8 cellular contexts compared by ENCODE assay signal in genomic region chr6:27873101-27874030, GRCh38. TPM values are rescaled to one million over a fixed set of nuclear protein-coding genes. Genes with fewer than 3 reads are reported as not detected.
A peak's percentile ranks its signal among the peaks of the same experiment; 100 is the strongest.
DNase-seq lines count a peak whose midpoint lies in the region; ATAC-seq, FAIRE-seq and TF ChIP-seq lines count a peak whose summit lies in the region.

No MANE protein-coding gene starts in this region.

- H3K4me1 ChIP-seq in H9 (ENCODE audit: insufficient read depth, low read length) (peaks cover under 1% of the 10 kb centered on the region; the same call in 1 of the 2 replicates), endothelial cell of umbilical vein (ENCODE audit: control insufficient read depth, extremely low read depth, insufficient read depth, low read length) (peaks cover 10% of the 10 kb centered on the region), muscle layer of duodenum (ENCODE audit: control insufficient read depth in 1 of 2, insufficient read depth in 2 of 2, low read length in 2 of 2) (peaks cover 0 to 17% of the 10 kb centered on the region in 2 donors), testis (peaks cover 9% of the 10 kb centered on the region)

- dilution Hi-C loops in endothelial cell of umbilical vein (cut with MboI; ENCODE audit: extremely low pct_ligation_motif_present, low sequenced_read_pairs) = no loop called here

- H3K27me3 ChIP-seq in H9 (ENCODE audit: insufficient read depth, low read length) (no peaks in the 10 kb centered on the region), endothelial cell of umbilical vein (ENCODE audit: control insufficient read depth in 2 of 2, insufficient read depth in 2 of 2, low read length in 2 of 2) (no peaks in the 10 kb centered on the region), muscle layer of duodenum (ENCODE audit: low read depth, low read length) (peaks cover 8% of the 10 kb centered on the region), testis (no peaks in the 10 kb centered on the region)

- peak overlapping the region; percentile 98 for H3K18ac ChIP-seq in H9 (ENCODE audit: insufficient read length, low read depth, low read length)

- no peak overlapping the region for H2AK5ac ChIP-seq in H9 (ENCODE audit: insufficient read length, low read length)

- POLR2A ChIA-PET in activated CD8-positive, alpha-beta T cell treated with anti-CD3 and anti-CD28 coated beads, Interleukin-2, amount 10 ng/mL, durations not matched to agents 7 days and 5 days (lab: Charles Lee) = interaction anchor here (0.6 to 18.5 kb wide), 33 partner anchors 9 to 1846 kb away, joined by 3 to 2805 read pairs (median 22); partner anchors contain the start of gene ZKSCAN3
- POLR2A ChIA-PET in endothelial cell of umbilical vein (lab: Charles Lee) = interaction anchor here (0.5 to 6.7 kb wide), 9 partner anchors 16 to 348 kb away, joined by 3 to 130 read pairs (median 13); a partner anchor contains a TSS

- ATAC-seq in activated CD8-positive, alpha-beta T cell treated with anti-CD3 and anti-CD28 coated beads, Interleukin-2, amount 10 ng/mL, durations not matched to agents 7 days and 5 days = peak; percentile 57

- H3K4me1 Mint-ChIP-seq in H9 = peaks cover 33 to 34% of the 10 kb centered on the region in 2 experiments
- peaks cover 55% of the 10 kb centered on the region for H3K4me1 Mint-ChIP-seq in activated CD8-positive, alpha-beta T cell treated with anti-CD3 and anti-CD28 coated beads, Interleukin-2, amount 10 ng/mL, durations not matched to agents 7 days and 5 days (ENCODE audit: low read depth)

- no peak overlapping the region for H2BK15ac ChIP-seq in H9 (ENCODE audit: low read depth, low read length)

- H3K27me3 Mint-ChIP-seq in H9 (ENCODE audit: low read depth) = peaks cover 2% of the 10 kb centered on the region; the same call in 1 of the 2 replicates
- H3K27me3 Mint-ChIP-seq in activated CD8-positive, alpha-beta T cell treated with anti-CD3 and anti-CD28 coated beads, Interleukin-2, amount 10 ng/mL, durations not matched to agents 7 days and 5 days (ENCODE audit: low read depth) = no peaks in the 10 kb centered on the region

- H3K36me3 Mint-ChIP-seq in H9 (ENCODE audit: insufficient read depth in 1 of 3, low read depth in 3 of 3) = peaks cover 0 to 2% (median 0%) of the 10 kb centered on the region in 3 experiments; a peak in 1 of 7 replicates
- H3K36me3 Mint-ChIP-seq in activated CD8-positive, alpha-beta T cell treated with anti-CD3 and anti-CD28 coated beads, Interleukin-2, amount 10 ng/mL, durations not matched to agents 7 days and 5 days (ENCODE audit: low read depth) = peaks cover 22% of the 10 kb centered on the region

- H3K9ac ChIP-seq in H9 (ENCODE audit: extremely low read depth, insufficient read length, low read length) (peak overlapping the region; percentile 92), endothelial cell of umbilical vein (replicated peaks; ENCODE audit: extremely low read depth, insufficient read depth, low read length) (peak overlapping the region; percentile 95)

- peak overlapping the region; percentile 64; the same call in 1 of the 2 replicates for H3K4ac ChIP-seq in H9 (ENCODE audit: low read depth, low read length)

- H3K14ac ChIP-seq in H9 (ENCODE audit: insufficient read depth, low read length) = peak overlapping the region; percentile 97

- peak overlapping the region; percentile 93 to 99 (median 99) for H3K27ac Mint-ChIP-seq in H9
- peak overlapping the region; percentile 99 for H3K27ac Mint-ChIP-seq in activated CD8-positive, alpha-beta T cell treated with anti-CD3 and anti-CD28 coated beads, Interleukin-2, amount 10 ng/mL, durations not matched to agents 7 days and 5 days

- CTCF ChIA-PET in activated CD8-positive, alpha-beta T cell treated with anti-CD3 and anti-CD28 coated beads, Interleukin-2, amount 10 ng/mL, durations not matched to agents 7 days and 5 days (lab: Charles Lee) = interaction anchor here (0.6 to 8.6 kb wide), 9 partner anchors 8 to 728 kb away, joined by 3 to 109 read pairs (median 8); a partner anchor contains a TSS
- CTCF ChIA-PET in endothelial cell of umbilical vein (lab: Charles Lee) = interaction anchor here (0.9 to 3.6 kb wide), 7 partner anchors 8 to 78 kb away, joined by 3 to 34 read pairs (median 4); a partner anchor contains a TSS

- intact Hi-C loops in endothelial cell of umbilical vein (cut with micrococcal nuclease) = loop anchor here (1.0 to 2.0 kb wide), 5 partner anchors 20 to 741 kb away; a partner anchor contains a TSS
- intact Hi-C loops in testis (cut with DNase I; ENCODE audit: low total_unique reads) = no loop called here

- H3K79me2 ChIP-seq in H9 (ENCODE audit: insufficient read depth, low read length) (no peaks in the 10 kb centered on the region), endothelial cell of umbilical vein (ENCODE audit: control insufficient read depth, insufficient read depth, low read length) (no peaks in the 10 kb centered on the region)

- H4K20me1 ChIP-seq in H9 (ENCODE audit: control insufficient read depth, insufficient read depth, insufficient read length) = no peaks in the 10 kb centered on the region
- no peaks in the 10 kb centered on the region for H4K20me1 ChIP-seq in endothelial cell of umbilical vein (replicated peaks; ENCODE audit: control insufficient read depth, extremely low read depth, insufficient read depth, low read length)

- peak overlapping the region; percentile 99 for H3T11ph ChIP-seq in H9 (ENCODE audit: low read length)

- no peaks in the 10 kb centered on the region for H3K9me1 ChIP-seq in endothelial cell of umbilical vein (replicated peaks; ENCODE audit: control insufficient read depth, extremely low read depth, insufficient read depth, low read length)

- H2BK12ac ChIP-seq in H9 (ENCODE audit: insufficient read length, low read depth, low read length) = peak overlapping the region; percentile 27

- no peak overlapping the region for H4K5ac ChIP-seq in H9 (ENCODE audit: insufficient read length, low read depth, low read length)

- H3K9me3 Mint-ChIP-seq in H9 = no peaks in the 10 kb centered on the region; a peak in 1 of 5 replicates
- no peaks in the 10 kb centered on the region for H3K9me3 Mint-ChIP-seq in activated CD8-positive, alpha-beta T cell treated with anti-CD3 and anti-CD28 coated beads, Interleukin-2, amount 10 ng/mL, durations not matched to agents 7 days and 5 days (ENCODE audit: insufficient read depth)

- no peak overlapping the region for H3K23ac ChIP-seq in H9 (ENCODE audit: insufficient read length, low read depth, low read length)

- DNase-seq in DMS153 treated with DMSO at 0.1 percent for 48 hours (lab: John Stamatoyannopoulos, UW; ENCODE audit: unreplicated experiment) (peak; percentile 96), H9 (peak; percentile 68), NCI-H2227 (lab: John Stamatoyannopoulos, UW; ENCODE audit: unreplicated experiment) (peak; percentile 92), endothelial cell of umbilical vein (ENCODE audit: low read depth, low spot score) (peak; percentile 89), testis (peak; percentile 58), HuH-7 (ENCODE audit: low spot score) (no peak)
- peak; percentile 93 for DNase-seq in activated CD8-positive, alpha-beta T cell treated with anti-CD3 and anti-CD28 coated beads, Interleukin-2, amount 10 ng/mL, durations not matched to agents 7 days and 5 days

- no peaks in the 10 kb centered on the region for H3K79me1 ChIP-seq in H9 (ENCODE audit: insufficient read depth, low read depth, low read length, poor library complexity, severe bottlenecking)

- H2AFZ ChIP-seq in H9 (ENCODE audit: low read length) (no peak overlapping the region), endothelial cell of umbilical vein (ENCODE audit: low read depth, low read length) (peak overlapping the region; percentile 52)

- H2BK120ac ChIP-seq in H9 (ENCODE audit: low read depth, low read length, poor library complexity, severe bottlenecking) = peak overlapping the region; percentile 97

- peaks cover 18% of the 10 kb centered on the region for H3K23me2 ChIP-seq in H9 (ENCODE audit: insufficient read length, low read depth, low read length, poor library complexity, severe bottlenecking)

- peak overlapping the region; percentile 6 for H2BK20ac ChIP-seq in H9 (ENCODE audit: low read depth, low read length, poor library complexity, severe bottlenecking)

- peak overlapping the region; percentile 65 to 96 (median 82) for H3K4me3 ChIP-seq in endothelial cell of umbilical vein (replicated peaks in 1 of 3; ENCODE audit: insufficient read depth in 1 of 3, low read depth in 1 of 3, low read length in 3 of 3)
- peak overlapping the region; percentile 71 to 85 for H3K4me3 ChIP-seq in muscle layer of duodenum (ENCODE audit: low read depth in 1 of 2, low read length in 2 of 2)
- H3K4me3 ChIP-seq in testis = peak overlapping the region; percentile 39 to 53

- peak; percentile 46 for FAIRE-seq in endothelial cell of umbilical vein (lab: Jason Lieb, UNC)

- TF ChIP-seq POLR2A in endothelial cell of umbilical vein (IDR thresholded peaks at IDR 0.05; ENCODE audit: low read depth, low read length) = peak; percentile 99
- no peak for TF ChIP-seq POLR2A in testis (IDR thresholded peaks at IDR 0.05)

- H3K4me2 ChIP-seq in H9 (ENCODE audit: insufficient read depth, insufficient read length, low read length) (peak overlapping the region; percentile 75), endothelial cell of umbilical vein (ENCODE audit: insufficient read depth, low read length) (peak overlapping the region; percentile 99)

- H3K27ac ChIP-seq in H9 (ENCODE audit: insufficient read length, low read depth, low read length) (peak overlapping the region; percentile 95), endothelial cell of umbilical vein (ENCODE audit: insufficient read depth, low read depth, low read length) (peak overlapping the region; percentile 80), muscle layer of duodenum (ENCODE audit: low read length) (peak overlapping the region; percentile 92), testis (peak overlapping the region in 1 of 2 donors; percentile 64)

- H4K91ac ChIP-seq in H9 (ENCODE audit: insufficient read length, low read depth, low read length) = no peak overlapping the region

- H3K9me3 ChIP-seq in H9 (ENCODE audit: control insufficient read depth, low read depth, low read length) (no peaks in the 10 kb centered on the region), endothelial cell of umbilical vein (replicated peaks; ENCODE audit: control insufficient read depth, insufficient read depth, low read length) (no peaks in the 10 kb centered on the region), muscle layer of duodenum (ENCODE audit: control insufficient read depth in 1 of 2, low read length in 2 of 2) (no peaks in the 10 kb centered on the region), testis (no peaks in the 10 kb centered on the region)

- peak overlapping the region; percentile 39 for H3K56ac ChIP-seq in H9 (ENCODE audit: insufficient read length, low read depth, low read length)

- TF ChIP-seq CTCF in H9 (conservative IDR thresholded peaks at IDR 0.05) (no peak), endothelial cell of umbilical vein (IDR thresholded peaks at IDR 0.05; ENCODE audit: extremely low read depth in 1 of 2, insufficient read depth in 1 of 2, low read depth in 1 of 2, low read length in 2 of 2) (no peak), testis (IDR thresholded peaks at IDR 0.05) (no peak)

- no CpG with 5 or more reads among the region's 48 CpGs for WGBS in H9 (ENCODE audit: extremely low coverage, insufficient read length, low lambda C conversion rate)
- WGBS in testis, 2 donors = 6 to 7% methylated on average over 28 to 48 of the region's 48 CpGs

- no peak overlapping the region for H4K8ac ChIP-seq in H9 (replicated peaks; ENCODE audit: insufficient read length, low read depth, low read length)

- peak overlapping the region; percentile 90 for H2BK5ac ChIP-seq in H9 (ENCODE audit: insufficient read length, low read length)

- BruUV-seq in endothelial cell of umbilical vein (replicated peaks; lab: Mats Ljungman, UMichigan) = TSS peak; percentile 48

- H3K36me3 ChIP-seq in endothelial cell of umbilical vein (ENCODE audit: control insufficient read depth in 2 of 2, extremely low read depth in 1 of 2, insufficient read depth in 2 of 2, low read length in 2 of 2) (no peaks in the 10 kb centered on the region), muscle layer of duodenum (ENCODE audit: control insufficient read depth in 1 of 2, insufficient read depth in 2 of 2, low read length in 2 of 2) (no peaks in the 10 kb centered on the region), testis (ENCODE audit: low read depth, missing control alignments) (no peaks in the 10 kb centered on the region)

- peak overlapping the region; percentile 79 to 87 for H3K4me3 Mint-ChIP-seq in H9
- H3K4me3 Mint-ChIP-seq in activated CD8-positive, alpha-beta T cell treated with anti-CD3 and anti-CD28 coated beads, Interleukin-2, amount 10 ng/mL, durations not matched to agents 7 days and 5 days = peak overlapping the region; percentile 85

RNA-seq across cellular contexts. Expression of gene OR2B2, which starts 38.8 kb away (rescaled TPM):
- total RNA-seq in H9 (2021) (not detected in 2 replicates), endothelial cell of umbilical vein (not detected in 2 replicates), testis (not detected)
- not detected for total RNA-seq in activated CD8-positive, alpha-beta T cell treated with anti-CD3 and anti-CD28 coated beads, Interleukin-2, amount 10 ng/mL, durations not matched to agents 7 days and 5 days
- polyA plus RNA-seq in endothelial cell of umbilical vein (not detected in 2 replicates), testis (ENCODE audit: insufficient read depth, low read depth, low replicate concordance) (not detected)
- polyA plus RNA-seq in endothelial cell of umbilical vein (2011; cell fraction: cytosol; rRNA removed) = not detected in 2 replicates
- polyA plus RNA-seq in endothelial cell of umbilical vein (2011; cell fraction: nucleus; rRNA removed) = not detected in 2 replicates
- polyA plus RNA-seq in endothelial cell of umbilical vein (2012) = not detected in 2 replicates
- polyA minus RNA-seq in endothelial cell of umbilical vein = not detected in 2 replicates
- polyA minus RNA-seq in endothelial cell of umbilical vein (2011; cell fraction: cytosol; rRNA and poly(A)+ RNA removed) = not detected
- not detected in 2 replicates for polyA minus RNA-seq in endothelial cell of umbilical vein (2011; cell fraction: nucleus; rRNA and poly(A)+ RNA removed)
